Comparison of ENCODE assay signal across 22 cellular contexts in the genomic region with DNA sequence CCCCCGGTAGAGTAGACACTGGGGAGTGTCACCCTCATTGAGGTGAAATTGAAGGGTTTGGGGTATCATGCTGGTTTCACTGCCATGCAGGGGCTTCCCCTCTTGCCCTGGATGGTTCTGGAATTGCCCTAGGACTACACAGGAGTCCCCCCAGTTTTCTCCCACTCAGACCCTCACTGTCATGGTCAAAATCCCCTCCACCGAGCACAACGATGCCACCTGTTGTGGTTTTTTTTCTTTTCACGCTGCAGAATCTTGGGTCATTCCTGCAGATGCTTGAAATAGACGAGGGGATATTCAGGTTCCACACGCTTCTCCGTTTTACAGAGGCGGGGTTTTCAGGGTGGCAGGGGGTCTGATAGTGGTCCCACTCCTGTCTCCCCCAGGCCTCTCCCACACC.
"Had no signal": no experiment of that assay in that cellular context is flagged by ENCODE, and none has a peak within 500 bp of the region (broad histone marks: within the 10 kb centered on the region; RNA-seq: fewer than 3 reads in every experiment).

No MANE protein-coding gene starts in this region.

- H3K9me3 ChIP-seq: esophagus muscularis mucosa, gastroesophageal sphincter, heart right ventricle, left lung, lower lobe of right lung had no signal

- FAIRE-seq: colon, endothelial cell of umbilical vein, frontal cortex, islet of Langerhans, keratinocyte had no signal

- ATAC-seq: foreskin keratinocyte, gastroesophageal sphincter, heart right ventricle, left cardiac atrium, left lung, left ventricle myocardium superior, lower lobe of right lung had no signal

- H3K4me1 ChIP-seq: esophagus muscularis mucosa, foreskin keratinocyte, gastroesophageal sphincter, heart right ventricle, left lung, lower lobe of right lung had no signal

- H3K36me3 ChIP-seq: esophagus muscularis mucosa, gastroesophageal sphincter, heart right ventricle, left lung, lower lobe of right lung had no signal

- DNase-seq: dermis blood vessel endothelial cell; dorsolateral prefrontal cortex; effector CD4-positive, alpha-beta T cell; effector memory CD4-positive, alpha-beta T cell; foreskin keratinocyte; head of caudate nucleus; heart right ventricle; hippocampal formation; left cardiac atrium; left lung; left ventricle myocardium superior; lower lobe of right lung; mesendoderm; midbrain had no signal

- H3K4me3 ChIP-seq: coronary artery, dorsolateral prefrontal cortex, esophagus muscularis mucosa, gastroesophageal sphincter, heart right ventricle, left lung, lower lobe of right lung had no signal

- H3K27ac ChIP-seq: coronary artery, dorsolateral prefrontal cortex, esophagus muscularis mucosa, foreskin keratinocyte, gastroesophageal sphincter, heart right ventricle, left lung, lower lobe of right lung had no signal
